21 cellular contexts compared by ENCODE assay signal in the genomic region with DNA sequence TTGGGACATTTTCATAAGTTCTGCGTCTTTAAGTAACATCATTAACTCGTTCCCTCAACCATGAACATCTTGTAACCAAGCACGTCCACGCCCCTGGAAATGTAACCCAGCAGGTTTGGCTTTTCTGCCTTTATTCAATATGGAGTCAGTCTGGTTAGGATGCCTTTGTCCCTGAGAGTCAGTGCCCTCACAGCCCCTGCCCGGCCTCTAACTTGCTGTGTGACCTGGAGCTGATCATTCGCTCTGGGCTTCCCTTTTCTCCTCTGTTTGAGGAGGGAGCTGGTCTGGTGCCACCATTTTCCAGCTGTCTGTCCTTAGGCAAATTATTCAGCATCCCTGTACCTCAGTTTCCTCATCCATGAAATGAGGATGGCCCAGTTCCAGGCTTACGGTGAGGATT. TPM values are rescaled to one million over a fixed set of nuclear protein-coding genes. Genes with fewer than 3 reads are reported as not detected.
DNase-seq lines count a peak whose midpoint lies in the region; TF ChIP-seq lines count a peak whose summit lies in the region.
"Had no signal": no experiment of that assay in that cellular context is flagged by ENCODE, and none has a peak within 500 bp of the region (broad histone marks: within the 10 kb centered on the region; RNA-seq: fewer than 3 reads in every experiment).

No MANE protein-coding gene starts in this region.

- no peaks in the 10 kb centered on the region for H3K9me3 ChIP-seq in endodermal cell (ENCODE audit: control insufficient read depth, low read length)
- H3K9me3 ChIP-seq: HAP-1 had no signal

- H3K4me1 ChIP-seq in endodermal cell (ENCODE audit: control insufficient read depth, insufficient read depth, low read length), result peaks cover 13% of the 10 kb centered on the region
- H3K4me1 ChIP-seq: HAP-1 had no signal

- peaks cover 11% of the 10 kb centered on the region for H3K9me3 Mint-ChIP-seq in endodermal cell
- H3K9me3 Mint-ChIP-seq: CD4-positive, alpha-beta memory T cell; HFFc6 had no signal

- no peaks in the 10 kb centered on the region for H3K36me3 ChIP-seq in endodermal cell (ENCODE audit: control insufficient read depth, insufficient read depth, low read length)
- H3K36me3 ChIP-seq: HAP-1 had no signal

- WGBS in endodermal cell (ENCODE audit: insufficient coverage in 1 of 2, insufficient read length in 1 of 2), 2 experiments, result 85 to 89% methylated on average over 5 to 7 of the region's 7 CpGs

- no peak overlapping the region for H3K27ac ChIP-seq in endodermal cell (ENCODE audit: low read depth, low read length)

- no peak for TF ChIP-seq CTCF in endodermal cell (conservative IDR thresholded peaks at IDR 0.05)

- DNase-seq in endodermal cell (peak; percentile 30), left kidney (ENCODE audit: low read depth, low spot score) (peak; percentile 29), posterior vena cava (ENCODE audit: low spot score) (peak; percentile 35), germinal center (ENCODE audit: low spot score) (no peak), NCI-H1417 treated with DMSO at 0.1 percent for 48 hours (lab: John Stamatoyannopoulos, UW) (no peak), NCI-H2029 (lab: John Stamatoyannopoulos, UW) (no peak)
- DNase-seq: C1 segment of cervical spinal cord; Calu3; CD4-positive, alpha-beta memory T cell; COR-L47; DMS53; DMS79 treated with DMSO at 0.1 percent for 48 hours; GF-D8; GOT3; HFFc6 had no signal

- peaks cover 24% of the 10 kb centered on the region for H3K4me1 Mint-ChIP-seq in endodermal cell
- H3K4me1 Mint-ChIP-seq: CD4-positive, alpha-beta memory T cell had no signal

- no peak overlapping the region for H3K27ac Mint-ChIP-seq in endodermal cell
- H3K27ac Mint-ChIP-seq: CD4-positive, alpha-beta memory T cell; HFFc6 had no signal

- no peak overlapping the region for H3K4me3 ChIP-seq in endodermal cell (ENCODE audit: low read length)
- H3K4me3 ChIP-seq: HAP-1 had no signal

- peaks cover 31% of the 10 kb centered on the region for H3K27me3 Mint-ChIP-seq in endodermal cell (ENCODE audit: insufficient read depth)

- H3K27me3 ChIP-seq in endodermal cell (ENCODE audit: control insufficient read depth, insufficient read depth, low read length, poor library complexity, severe bottlenecking), result no peaks in the 10 kb centered on the region

- no peak overlapping the region for H3K9ac ChIP-seq in endodermal cell (ENCODE audit: extremely low read depth, low read length, poor library complexity, severe bottlenecking)

- no peak overlapping the region for H3K4me3 Mint-ChIP-seq in endodermal cell
- H3K4me3 Mint-ChIP-seq: CD4-positive, alpha-beta memory T cell; HFFc6 had no signal

- peaks cover 3% of the 10 kb centered on the region for H3K36me3 Mint-ChIP-seq in endodermal cell (ENCODE audit: low read depth)
- H3K36me3 Mint-ChIP-seq: CD4-positive, alpha-beta memory T cell had no signal

- intact Hi-C loops in posterior vena cava (cut with DNase I), result no loop called here

RNA-seq across cellular contexts. Expression of a gene that starts 26.5 kb away (rescaled TPM):
- under 1 TPM; 0.31 to 0.51 TPM for total RNA-seq in endodermal cell
- polyA plus RNA-seq in endodermal cell (2013, experiment 1 of 2), result 0.18 TPM
- polyA plus RNA-seq in endodermal cell (2013, experiment 2 of 2), result 0.21 TPM
- 1 to 10 TPM in 1 of 2 donors, under 1 TPM in 1; 0.24 to 1.1 TPM for total RNA-seq in posterior vena cava
- total RNA-seq: A172; A673; Calu3; CD4-positive, alpha-beta memory T cell; G401; HFFc6 had no signal
- polyA plus RNA-seq: BJ; CD4-positive, alpha-beta memory T cell had no signal

RNA-seq across cellular contexts. Expression of a gene that starts 59.5 kb away (rescaled TPM):
- 1 to 10 TPM; 3.8 to 7.6 TPM for total RNA-seq in endodermal cell
- polyA plus RNA-seq in endodermal cell (2013, experiment 1 of 2), result 2.0 TPM
- polyA plus RNA-seq in endodermal cell (2013, experiment 2 of 2), result 1.8 TPM
- under 1 TPM in 1 of 2 donors, not detected in 1; 0.24 TPM for total RNA-seq in posterior vena cava
- total RNA-seq: A172, A673, Calu3, Daoy, G401, HFFc6 had no signal
- polyA plus RNA-seq: CD4-positive, alpha-beta memory T cell had no signal

Comparison
In these comparisons a context has a peak if more than half of its experiments do, and no peak if none do; other contexts are left out.
1. DNase-seq: peak in endodermal cell (single experiment), left kidney (single experiment) and posterior vena cava (single experiment); none in germinal center (single experiment), NCI-H1417 treated with DMSO at 0.1 percent for 48 hours (single experiment) and NCI-H2029 (single experiment).